Comparison of ENCODE assay signal across 12 cellular contexts in genomic region chr17:16377804-16378400, GRCh38. TPM values are rescaled to one million over a fixed set of nuclear protein-coding genes. Genes with fewer than 3 reads are reported as not detected.
A peak's percentile ranks its signal among the peaks of the same experiment; 100 is the strongest.
DNase-seq lines count a peak whose midpoint lies in the region; ATAC-seq and TF ChIP-seq lines count a peak whose summit lies in the region.
"Had no signal": no experiment of that assay in that cellular context is flagged by ENCODE, and none has a peak within 500 bp of the region (broad histone marks: within the 10 kb centered on the region; RNA-seq: fewer than 3 reads in every experiment).

No MANE protein-coding gene starts in this region.

- no peaks in the 10 kb centered on the region for H3K9me3 ChIP-seq in upper lobe of right lung

- no peak overlapping the region for H3K4me3 Mint-ChIP-seq in mesothelial cell of epicardium
- H3K4me3 Mint-ChIP-seq: T-cell had no signal

- intact Hi-C loops in upper lobe of right lung (cut with DNase I), result no loop called here

- no peaks in the 10 kb centered on the region for H3K27me3 ChIP-seq in upper lobe of right lung

- H3K36me3 Mint-ChIP-seq in mesothelial cell of epicardium, result peaks cover 16% of the 10 kb centered on the region

- H3K27ac Mint-ChIP-seq in mesothelial cell of epicardium, result peak overlapping the region; percentile 67
- H3K27ac Mint-ChIP-seq: T-cell had no signal

- DNase-seq in NCI-H526 (lab: John Stamatoyannopoulos, UW) (peak; percentile 15 to 40), NCI-H526 treated with DMSO at 0.1 percent for 48 hours (lab: John Stamatoyannopoulos, UW) (no peak), epidermal melanocyte (ENCODE audit: insufficient read length, low spot score) (peak; percentile 61), mesothelial cell of epicardium (ENCODE audit: low spot score in 2 of 2, unreplicated experiment in 2 of 2) (no peak), upper lobe of right lung (no peak), HT-29 (ENCODE audit: low spot score) (no peak), germinal center (ENCODE audit: low spot score) (no peak)
- DNase-seq in stimulated activated CD4-positive, alpha-beta T cell treated with anti-CD3 and anti-CD28 coated beads, Interleukin-2, amount 100 ng/mL, for 24 hours, result no peak
- DNase-seq: NCI-H82; stimulated activated CD4-positive, alpha-beta T cell treated with anti-CD3 and anti-CD28 coated beads, Interleukin-15, amount 100 ng/mL, for 24 hours; stimulated activated naive CD4-positive, alpha-beta T cell treated with Interleukin-2 at 50 U/mL for 16 hours; T-cell had no signal

- no peaks in the 10 kb centered on the region for H3K27me3 Mint-ChIP-seq in mesothelial cell of epicardium (ENCODE audit: low read depth)
- H3K27me3 Mint-ChIP-seq: T-cell had no signal

- no peak overlapping the region for H3K4me3 ChIP-seq in upper lobe of right lung

- H3K36me3 ChIP-seq in upper lobe of right lung, result peaks cover 9% of the 10 kb centered on the region

- H3K4me1 ChIP-seq in upper lobe of right lung, result peaks cover 30% of the 10 kb centered on the region

- H3K27ac ChIP-seq in upper lobe of right lung, result peak overlapping the region; percentile 45

- TF ChIP-seq CTCF in mesothelial cell of epicardium (IDR thresholded peaks at IDR 0.05; ENCODE audit: unreplicated experiment), result no peak
- no peak for TF ChIP-seq CTCF in upper lobe of right lung (IDR thresholded peaks at IDR 0.05)

- ATAC-seq in upper lobe of right lung, result no peak
- ATAC-seq: T-cell had no signal

- no peaks in the 10 kb centered on the region for H3K9me3 Mint-ChIP-seq in mesothelial cell of epicardium

- peaks cover 21% of the 10 kb centered on the region for H3K4me1 Mint-ChIP-seq in mesothelial cell of epicardium

RNA-seq across cellular contexts. Expression of gene UBB, which starts 3.0 kb away (rescaled TPM):
- total RNA-seq in mesothelial cell of epicardium (1,270 to 1,309 TPM (median 1,304 TPM) in 3 replicates), upper lobe of right lung (1,410 TPM)
- 1,545 and 1,586 TPM in 2 replicates for total RNA-seq in HT-29 (2014; rRNA removed; shearing (Covaris generic))

RNA-seq across cellular contexts. Expression of gene CENPV, which starts 24.6 kb away (rescaled TPM):
- total RNA-seq in mesothelial cell of epicardium (98.7 to 107 TPM (median 102 TPM) in 3 replicates), upper lobe of right lung (10.4 TPM)
- total RNA-seq in HT-29 (2014; rRNA removed; shearing (Covaris generic)), result 124 and 169 TPM in 2 replicates

RNA-seq across cellular contexts. Expression of gene TRPV2, which starts 37.5 kb away (rescaled TPM):
- total RNA-seq in mesothelial cell of epicardium, result 1.9 to 4.5 TPM (median 2.1 TPM) in 3 replicates
- total RNA-seq in upper lobe of right lung, result 86.5 TPM
- total RNA-seq in HT-29 (2014; rRNA removed; shearing (Covaris generic)), result not detected in 2 replicates

Comparison
In these comparisons a context has a peak if more than half of its experiments do, and no peak if none do; other contexts are left out.
1. DNase-seq: peak in NCI-H526 (2 of 2) and epidermal melanocyte (single experiment); none in NCI-H526 treated with DMSO at 0.1 percent for 48 hours (single experiment), mesothelial cell of epicardium (0 of 2), upper lobe of right lung (single experiment), HT-29 (single experiment), germinal center (single experiment) and stimulated activated CD4-positive, alpha-beta T cell treated with anti-CD3 and anti-CD28 coated beads, Interleukin-2, amount 100 ng/mL, for 24 hours (0 of 2).
2. RNA of gene TRPV2, which starts 37.5 kb away (total RNA-seq): 86.5 TPM in upper lobe of right lung (single experiment); 1.9 to 4.5 TPM in mesothelial cell of epicardium and not detected in HT-29; every median in the first group is over 10 times any median in the second.